ENCODE assay signal across 12 cellular contexts in the genomic region with DNA sequence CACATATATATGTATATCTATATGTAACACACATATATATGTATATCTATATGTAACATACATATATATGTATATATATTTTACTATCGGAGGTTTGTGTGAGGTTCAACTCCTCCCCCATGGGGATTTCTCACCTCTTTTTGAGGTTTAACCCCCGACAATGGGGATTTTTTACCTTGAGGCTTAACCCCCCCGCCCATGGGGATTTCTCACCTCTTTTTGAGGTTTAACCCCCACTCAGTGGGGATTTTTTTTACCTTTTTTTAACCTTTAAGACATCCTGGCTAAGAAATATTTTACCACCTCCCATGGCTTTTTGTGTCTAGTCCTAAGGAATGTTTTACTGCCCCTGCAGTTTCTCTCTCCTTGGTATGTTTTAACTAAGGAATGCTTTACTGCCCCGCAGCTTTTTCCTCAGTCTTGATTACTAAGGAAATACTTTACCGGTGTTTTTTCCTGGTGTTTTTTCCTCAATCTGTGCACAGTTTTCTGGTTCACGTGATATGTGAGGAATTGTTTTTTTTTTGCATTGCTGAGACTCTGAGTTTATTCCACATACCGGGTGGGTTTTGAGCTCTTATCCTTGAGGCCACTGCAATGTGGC.
DNase-seq lines count a peak whose midpoint lies in the region; ATAC-seq and TF ChIP-seq lines count a peak whose summit lies in the region.
"Had no signal": no experiment of that assay in that cellular context is flagged by ENCODE, and none has a peak within 500 bp of the region (broad histone marks: within the 10 kb centered on the region; RNA-seq: fewer than 3 reads in every experiment).

No MANE protein-coding gene starts in this region.

- no peaks in the 10 kb centered on the region for H3K4me1 ChIP-seq in Peyer's patch
- H3K4me1 ChIP-seq in sigmoid colon: no peaks in the 10 kb centered on the region
- H3K4me1 ChIP-seq in smooth muscle cell (ENCODE audit: low read depth): no peaks in the 10 kb centered on the region

- H3K4me1 Mint-ChIP-seq in activated T-cell treated with anti-CD3 and anti-CD28 coated beads, Interleukin-2, amount 50 U/mL, for 4 hours (ENCODE audit: low read depth): peaks cover 17% of the 10 kb centered on the region

- TF ChIP-seq EP300 in sigmoid colon (IDR thresholded peaks at IDR 0.05): no peak

- no peak overlapping the region for H3K4me2 ChIP-seq in smooth muscle cell

- no peak overlapping the region for H3K9ac ChIP-seq in smooth muscle cell (ENCODE audit: low read depth)

- H3K27me3 ChIP-seq in Peyer's patch: no peaks in the 10 kb centered on the region
- no peaks in the 10 kb centered on the region for H3K27me3 ChIP-seq in sigmoid colon
- H3K27me3 ChIP-seq in smooth muscle cell (ENCODE audit: low read depth): no peaks in the 10 kb centered on the region
- H3K27me3 ChIP-seq: gastrocnemius medialis had no signal

- H3K36me3 Mint-ChIP-seq in activated T-cell treated with anti-CD3 and anti-CD28 coated beads, Interleukin-2, amount 50 U/mL, for 4 hours (ENCODE audit: insufficient read depth): no peaks in the 10 kb centered on the region

- no peaks in the 10 kb centered on the region for H3K36me3 ChIP-seq in Peyer's patch
- no peaks in the 10 kb centered on the region for H3K36me3 ChIP-seq in sigmoid colon
- H3K36me3 ChIP-seq in smooth muscle cell (ENCODE audit: low read depth): no peaks in the 10 kb centered on the region
- H3K36me3 ChIP-seq: gastrocnemius medialis had no signal

- DNase-seq in T-helper 1 cell: peak in 3 of 5 donors; percentile 14 to 28 (median 20)
- DNase-seq in activated T-cell treated with anti-CD3 and anti-CD28 coated beads, Interleukin-2, amount 50 U/mL, for 4 hours: peak; percentile 39
- peak; percentile 11 for DNase-seq in kidney tubule cell (ENCODE audit: low spot score)
- DNase-seq in stimulated activated CD8-positive, alpha-beta memory T cell treated with anti-CD3 and anti-CD28 coated beads, Interleukin-7, amount 100 ng/mL, for 48 hours (ENCODE audit: extremely low read depth in 1 of 2, low read depth in 1 of 2): peak; percentile 11 to 29
- DNase-seq in Peyer's patch: no peak
- no peak for DNase-seq in occipital lobe (lab: John Stamatoyannopoulos, UW)
- no peak for DNase-seq in sigmoid colon
- DNase-seq in smooth muscle cell (lab: John Stamatoyannopoulos, UW; ENCODE audit: unreplicated experiment): no peak
- DNase-seq: cortex of kidney, DMS153, gastrocnemius medialis, Right ventricle myocardium superior had no signal

- TF ChIP-seq CTCF in Peyer's patch (IDR thresholded peaks at IDR 0.05): no peak
- TF ChIP-seq CTCF in sigmoid colon (IDR thresholded peaks at IDR 0.05): no peak
- TF ChIP-seq CTCF in smooth muscle cell (IDR thresholded peaks at IDR 0.05; ENCODE audit: borderline replicate concordance, insufficient read depth, poor library complexity, severe bottlenecking): no peak

- intact Hi-C loops in sigmoid colon (cut with DNase I): no loop called here

- H3K9me3 Mint-ChIP-seq in activated T-cell treated with anti-CD3 and anti-CD28 coated beads, Interleukin-2, amount 50 U/mL, for 4 hours: no peaks in the 10 kb centered on the region

- H3F3A ChIP-seq in smooth muscle cell (ENCODE audit: low read depth): no peaks in the 10 kb centered on the region

- 53 to 75% methylated on average over 7 of the region's 7 CpGs for WGBS in sigmoid colon, 2 donors
- WGBS in smooth muscle cell (ENCODE audit: low lambda C conversion rate): 82% methylated on average over 7 of the region's 7 CpGs

- no peaks in the 10 kb centered on the region for H3K79me2 ChIP-seq in smooth muscle cell (ENCODE audit: low read depth)

- H3K9me3 ChIP-seq in Peyer's patch (no peaks in the 10 kb centered on the region), sigmoid colon (no peaks in the 10 kb centered on the region), smooth muscle cell (replicated peaks; ENCODE audit: low read depth) (no peaks in the 10 kb centered on the region)
- H3K9me3 ChIP-seq: gastrocnemius medialis had no signal

- H3K27me3 Mint-ChIP-seq in activated T-cell treated with anti-CD3 and anti-CD28 coated beads, Interleukin-2, amount 50 U/mL, for 4 hours (ENCODE audit: low read depth): peaks cover 6% of the 10 kb centered on the region

- H3K27ac ChIP-seq in Peyer's patch (no peak overlapping the region), sigmoid colon (no peak overlapping the region), smooth muscle cell (ENCODE audit: low read depth) (no peak overlapping the region)
- H3K27ac ChIP-seq: gastrocnemius medialis had no signal

- no peaks in the 10 kb centered on the region for H4K20me1 ChIP-seq in smooth muscle cell (ENCODE audit: low read depth)

- H2AFZ ChIP-seq in smooth muscle cell (ENCODE audit: low read depth): no peak overlapping the region

- H3K4me3 Mint-ChIP-seq in activated T-cell treated with anti-CD3 and anti-CD28 coated beads, Interleukin-2, amount 50 U/mL, for 4 hours: peak overlapping the region; percentile 24

- H3K4me3 ChIP-seq in Peyer's patch (no peak overlapping the region), sigmoid colon (no peak overlapping the region), smooth muscle cell (no peak overlapping the region)
- H3K4me3 ChIP-seq: gastrocnemius medialis had no signal

- TF ChIP-seq POLR2A in Peyer's patch (IDR thresholded peaks at IDR 0.05): no peak
- no peak for TF ChIP-seq POLR2A in sigmoid colon (IDR thresholded peaks at IDR 0.05)

- peak; percentile 53 to 59 for ATAC-seq in activated T-cell treated with anti-CD3 and anti-CD28 coated beads, Interleukin-2, amount 50 U/mL, for 4 hours
- ATAC-seq: gastrocnemius medialis had no signal

Comparison
In these comparisons a context has a peak if more than half of its experiments do, and no peak if none do; other contexts are left out.
1. DNase-seq: peak in T-helper 1 cell (3 of 5), activated T-cell treated with anti-CD3 and anti-CD28 coated beads, Interleukin-2, amount 50 U/mL, for 4 hours (single experiment), kidney tubule cell (single experiment) and stimulated activated CD8-positive, alpha-beta memory T cell treated with anti-CD3 and anti-CD28 coated beads, Interleukin-7, amount 100 ng/mL, for 48 hours (2 of 2); none in Peyer's patch (0 of 3), occipital lobe (single experiment), sigmoid colon (single experiment) and smooth muscle cell (single experiment).